ENCODE assay signal across 20 cellular contexts in genomic region chr5:120452471-120452870, GRCh38. TPM values are rescaled to one million over a fixed set of nuclear protein-coding genes. Genes with fewer than 3 reads are reported as not detected.
"Had no signal": no experiment of that assay in that cellular context is flagged by ENCODE, and none has a peak within 500 bp of the region (broad histone marks: within the 10 kb centered on the region; RNA-seq: fewer than 3 reads in every experiment).

No MANE protein-coding gene starts in this region.

- H3K4me2 ChIP-seq: neural progenitor cell, smooth muscle cell had no signal

- H3K9me3 ChIP-seq: colonic mucosa, gastrocnemius medialis, left ventricle myocardium inferior, lower lobe of right lung, ovary had no signal

- H3K27me3 Mint-ChIP-seq: natural killer cell treated with Interleukin-12 subunit alpha and Interleukin-12 subunit beta and Interleukin-15 and Interleukin-18, amount 100 ng/mL, for 72 hours had no signal

- DNase-seq: colonic mucosa; dermis blood vessel endothelial cell; gastrocnemius medialis; glutamatergic neuron; islet precursor cell; left ventricle myocardium inferior; lower lobe of right lung; midbrain; nucleus accumbens; ovary; right cardiac atrium; stimulated activated CD4-positive, alpha-beta T cell treated with anti-CD3 and anti-CD28 coated beads, Interleukin-2, amount 100 ng/mL, for 48 hours; stimulated activated naive CD4-positive, alpha-beta T cell treated with Interleukin-2 at 50 U/mL for 16 hours; trophoblast cell had no signal

- H3K4me3 Mint-ChIP-seq: memory B cell; natural killer cell treated with Interleukin-12 subunit alpha and Interleukin-12 subunit beta and Interleukin-15 and Interleukin-18, amount 100 ng/mL, for 72 hours; neural progenitor cell had no signal

- H3K27ac ChIP-seq: colonic mucosa, gastrocnemius medialis, lower lobe of right lung, neural progenitor cell, ovary had no signal

- H3K36me3 Mint-ChIP-seq: memory B cell; natural killer cell treated with Interleukin-12 subunit alpha and Interleukin-12 subunit beta and Interleukin-15 and Interleukin-18, amount 100 ng/mL, for 72 hours; neural progenitor cell had no signal

- ATAC-seq: gastrocnemius medialis; lower lobe of right lung; natural killer cell treated with Interleukin-12 subunit alpha and Interleukin-12 subunit beta and Interleukin-15 and Interleukin-18, amount 100 ng/mL, for 72 hours; right cardiac atrium had no signal

- FAIRE-seq: endothelial cell of umbilical vein, urothelium cell line had no signal

- H3K9ac ChIP-seq: neural progenitor cell had no signal

- H3K27ac Mint-ChIP-seq: memory B cell; natural killer cell treated with Interleukin-12 subunit alpha and Interleukin-12 subunit beta and Interleukin-15 and Interleukin-18, amount 100 ng/mL, for 72 hours; neural progenitor cell had no signal

- H2AFZ ChIP-seq: neural progenitor cell had no signal

- H3K4me1 ChIP-seq: colonic mucosa, lower lobe of right lung had no signal

- H3K27me3 ChIP-seq: colonic mucosa, gastrocnemius medialis, neural progenitor cell, ovary had no signal

- H3K4me3 ChIP-seq: colonic mucosa, gastrocnemius medialis, left ventricle myocardium inferior, lower lobe of right lung, neural progenitor cell, ovary, smooth muscle cell had no signal

- H3K9me3 Mint-ChIP-seq: memory B cell; natural killer cell treated with Interleukin-12 subunit alpha and Interleukin-12 subunit beta and Interleukin-15 and Interleukin-18, amount 100 ng/mL, for 72 hours had no signal

- H3K36me3 ChIP-seq: colonic mucosa, gastrocnemius medialis, left ventricle myocardium inferior, lower lobe of right lung, neural progenitor cell, ovary had no signal

RNA-seq across cellular contexts. Expression of gene PRR16, which starts 11.6 kb away (rescaled TPM):
- total RNA-seq: dermis blood vessel endothelial cell; natural killer cell treated with Interleukin-12 subunit alpha and Interleukin-12 subunit beta and Interleukin-15 and Interleukin-18, amount 100 ng/mL, for 72 hours had no signal
